ENCODE assay signal across 18 cellular contexts in genomic region chr17:66748578-66748977, GRCh38.
DNase-seq lines count a peak whose midpoint lies in the region; ATAC-seq and TF ChIP-seq lines count a peak whose summit lies in the region.
"Had no signal": no experiment of that assay in that cellular context is flagged by ENCODE, and none has a peak within 500 bp of the region (broad histone marks: within the 10 kb centered on the region; RNA-seq: fewer than 3 reads in every experiment).

No MANE protein-coding gene starts in this region.

- H3K4me3 ChIP-seq in fibroblast of pulmonary artery (replicated peaks; ENCODE audit: low read depth, low read length) = no peak overlapping the region
- H3K4me3 ChIP-seq: K562, MG63 had no signal

- no peak for DNase-seq in activated T-cell treated with anti-CD3 and anti-CD28 coated beads, Interleukin-2, amount 50 U/mL, for 72 hours
- DNase-seq in activated T-cell treated with anti-CD3 and anti-CD28 coated beads for 4 hours (no peak), fibroblast of pulmonary artery (ENCODE audit: low read depth) (peak; percentile 30), posterior vena cava (ENCODE audit: low spot score) (peak; percentile 7), head of caudate nucleus (no peak), Right ventricle myocardium inferior (ENCODE audit: missing footprints) (no peak), CD14-positive monocyte (ENCODE audit: low spot score) (no peak)
- no peak for DNase-seq in activated naive CD8-positive, alpha-beta T cell treated with anti-CD3 and anti-CD28 coated beads for 36 hours
- DNase-seq: CD4-positive, CD25-positive, alpha-beta regulatory T cell; EL; GF-D8; MG63; NCI-H1417 treated with DMSO at 0.1 percent for 48 hours; NCI-H187; NCI-H526 treated with DMSO at 0.1 percent for 48 hours; SHP77 had no signal

- no peaks in the 10 kb centered on the region for H3K9me3 Mint-ChIP-seq in activated T-cell treated with anti-CD3 and anti-CD28 coated beads, Interleukin-2, amount 50 U/mL, for 72 hours
- H3K9me3 Mint-ChIP-seq in activated naive CD8-positive, alpha-beta T cell treated with anti-CD3 and anti-CD28 coated beads for 36 hours = no peaks in the 10 kb centered on the region
- H3K9me3 Mint-ChIP-seq in CD14-positive monocyte = no peaks in the 10 kb centered on the region
- H3K9me3 Mint-ChIP-seq: CD4-positive, CD25-positive, alpha-beta regulatory T cell had no signal

- ATAC-seq in activated T-cell treated with anti-CD3 and anti-CD28 coated beads, Interleukin-2, amount 50 U/mL, for 72 hours (replicated peaks in 1 of 2) = no peak
- no peak for ATAC-seq in Right ventricle myocardium inferior
- ATAC-seq: K562 had no signal

- H3K4me3 Mint-ChIP-seq in activated T-cell treated with anti-CD3 and anti-CD28 coated beads, Interleukin-2, amount 50 U/mL, for 72 hours = no peak overlapping the region
- H3K4me3 Mint-ChIP-seq in activated naive CD8-positive, alpha-beta T cell treated with anti-CD3 and anti-CD28 coated beads for 36 hours = no peak overlapping the region
- H3K4me3 Mint-ChIP-seq in CD14-positive monocyte = no peak overlapping the region
- H3K4me3 Mint-ChIP-seq: B cell; CD4-positive, CD25-positive, alpha-beta regulatory T cell had no signal

- peaks cover 2 to 15% of the 10 kb centered on the region in 2 donors for H3K36me3 Mint-ChIP-seq in activated T-cell treated with anti-CD3 and anti-CD28 coated beads, Interleukin-2, amount 50 U/mL, for 72 hours (ENCODE audit: insufficient read depth in 2 of 2)
- H3K36me3 Mint-ChIP-seq in activated naive CD8-positive, alpha-beta T cell treated with anti-CD3 and anti-CD28 coated beads for 36 hours = peaks cover 21% of the 10 kb centered on the region
- peaks cover 54 to 61% of the 10 kb centered on the region in 2 donors for H3K36me3 Mint-ChIP-seq in CD14-positive monocyte

- intact Hi-C loops in posterior vena cava (cut with DNase I) = no loop called here
- intact Hi-C loops in head of caudate nucleus (cut with DNase I) = no loop called here
- intact Hi-C loops in Right ventricle myocardium inferior (cut with DNase I) = no loop called here
- intact Hi-C loops in CD14-positive monocyte (cut with micrococcal nuclease) = no loop called here

- H3K27ac Mint-ChIP-seq in activated T-cell treated with anti-CD3 and anti-CD28 coated beads, Interleukin-2, amount 50 U/mL, for 72 hours = peak overlapping the region; percentile 24
- H3K27ac Mint-ChIP-seq in activated naive CD8-positive, alpha-beta T cell treated with anti-CD3 and anti-CD28 coated beads for 36 hours = peak overlapping the region; percentile 0
- peak overlapping the region in 1 of 7 donors; percentile 6 for H3K27ac Mint-ChIP-seq in CD14-positive monocyte
- H3K27ac Mint-ChIP-seq: B cell; CD4-positive, CD25-positive, alpha-beta regulatory T cell had no signal

- TF ChIP-seq CTCF in fibroblast of pulmonary artery (IDR thresholded peaks at IDR 0.05; ENCODE audit: low read length, missing control alignments) (no peak), CD14-positive monocyte (IDR thresholded peaks at IDR 0.05) (no peak)

- no peaks in the 10 kb centered on the region for H3K4me1 Mint-ChIP-seq in activated T-cell treated with anti-CD3 and anti-CD28 coated beads, Interleukin-2, amount 50 U/mL, for 72 hours (ENCODE audit: low read depth)
- no peaks in the 10 kb centered on the region for H3K4me1 Mint-ChIP-seq in activated naive CD8-positive, alpha-beta T cell treated with anti-CD3 and anti-CD28 coated beads for 36 hours
- H3K4me1 Mint-ChIP-seq in CD14-positive monocyte = no peaks in the 10 kb centered on the region
- H3K4me1 Mint-ChIP-seq: B cell; CD4-positive, CD25-positive, alpha-beta regulatory T cell had no signal

- no peaks in the 10 kb centered on the region for H3K27me3 Mint-ChIP-seq in activated T-cell treated with anti-CD3 and anti-CD28 coated beads, Interleukin-2, amount 50 U/mL, for 72 hours (ENCODE audit: low read depth)
- H3K27me3 Mint-ChIP-seq in activated naive CD8-positive, alpha-beta T cell treated with anti-CD3 and anti-CD28 coated beads for 36 hours = no peaks in the 10 kb centered on the region
- peaks cover 0 to 3% (median 0%) of the 10 kb centered on the region in 3 donors for H3K27me3 Mint-ChIP-seq in CD14-positive monocyte (ENCODE audit: low read depth in 3 of 3)
- H3K27me3 Mint-ChIP-seq: CD4-positive, CD25-positive, alpha-beta regulatory T cell had no signal

Comparison
In these comparisons a context has a peak if more than half of its experiments do, and no peak if none do; other contexts are left out.
1. DNase-seq: peak in fibroblast of pulmonary artery (single experiment) and posterior vena cava (single experiment); none in activated T-cell treated with anti-CD3 and anti-CD28 coated beads, Interleukin-2, amount 50 U/mL, for 72 hours (0 of 2), activated T-cell treated with anti-CD3 and anti-CD28 coated beads for 4 hours (single experiment), activated naive CD8-positive, alpha-beta T cell treated with anti-CD3 and anti-CD28 coated beads for 36 hours (single experiment), head of caudate nucleus (0 of 42), Right ventricle myocardium inferior (single experiment) and CD14-positive monocyte (single experiment).